1 cellular context compared by ENCODE assay signal in genomic region chr20:31664696-31665354, GRCh38.
TF ChIP-seq lines count a peak whose summit lies in the region.

No MANE protein-coding gene starts in this region.

TF ChIP-seq in HepG2, 621 proteins besides CTCF, POLR2A, EP300 and RAD21 (continued from another document and continues in another):
- TF ChIP-seq IKZF5 (CRISPR knock-in tag; IDR thresholded peaks at IDR 0.05) = no peak
- no peak for TF ChIP-seq U2AF1 (optimal IDR thresholded peaks at IDR 0.05; ENCODE audit: low read depth, low read length)
- no peak; the same call in 1 of the 2 replicates for TF ChIP-seq SPEN (CRISPR knock-in tag; IDR thresholded peaks at IDR 0.05; ENCODE audit: low read depth)
- TF ChIP-seq ZSCAN12 (CRISPR knock-in tag; IDR thresholded peaks at IDR 0.05) = 0 out of 2 replicates have a peak, but pooled peaks have one; percentile 56
- no peak for TF ChIP-seq KDM6A (CRISPR knock-in tag; IDR thresholded peaks at IDR 0.05; ENCODE audit: low read depth)
- no peak for TF ChIP-seq CBX1 (IDR thresholded peaks at IDR 0.05; ENCODE audit: low read depth)
- TF ChIP-seq ZBTB2 (CRISPR knock-in tag; IDR thresholded peaks at IDR 0.05; ENCODE audit: low read depth) = 0 out of 2 replicates have a peak, but pooled peaks have one; percentile 3
- no peak for TF ChIP-seq ZNF367 (CRISPR knock-in tag; IDR thresholded peaks at IDR 0.05; ENCODE audit: borderline replicate concordance)
- no peak for TF ChIP-seq ATRX (CRISPR knock-in tag; IDR thresholded peaks at IDR 0.05; ENCODE audit: borderline replicate concordance)
- TF ChIP-seq, protein P1, sequence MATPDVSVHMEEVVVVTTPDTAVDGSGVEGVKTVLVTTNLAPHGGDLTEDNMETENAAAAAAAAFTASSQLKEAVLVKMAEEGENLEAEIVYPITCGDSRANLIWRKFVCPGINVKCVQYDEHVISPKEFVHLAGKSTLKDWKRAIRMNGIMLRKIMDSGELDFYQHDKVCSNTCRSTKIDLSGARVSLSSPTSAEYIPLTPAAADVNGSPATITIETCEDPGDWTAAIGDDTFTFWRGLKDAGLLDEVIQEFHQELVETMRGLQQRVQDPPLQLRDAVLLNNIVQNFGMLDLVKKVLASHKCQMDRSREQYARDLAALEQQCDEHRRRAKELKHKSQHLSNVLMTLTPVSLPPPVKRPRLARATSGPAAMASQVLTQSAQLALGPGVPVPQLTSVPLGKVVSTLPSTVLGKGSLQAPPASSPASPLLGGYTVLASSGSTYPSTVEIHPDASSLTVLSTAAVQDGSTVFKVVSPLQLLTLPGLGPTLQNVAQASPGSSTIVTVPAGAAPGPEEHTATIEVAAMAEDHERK (CRISPR knock-in tag; IDR thresholded peaks at IDR 0.05; ENCODE audit: low read depth) = no peak
- TF ChIP-seq ZNF275 (CRISPR knock-in tag; IDR thresholded peaks at IDR 0.05; ENCODE audit: borderline replicate concordance) = 0 out of 2 replicates have a peak, but pooled peaks have one; percentile 23
- TF ChIP-seq TBP (CRISPR knock-in tag; IDR thresholded peaks at IDR 0.05) = no peak
- TF ChIP-seq, protein P2, sequence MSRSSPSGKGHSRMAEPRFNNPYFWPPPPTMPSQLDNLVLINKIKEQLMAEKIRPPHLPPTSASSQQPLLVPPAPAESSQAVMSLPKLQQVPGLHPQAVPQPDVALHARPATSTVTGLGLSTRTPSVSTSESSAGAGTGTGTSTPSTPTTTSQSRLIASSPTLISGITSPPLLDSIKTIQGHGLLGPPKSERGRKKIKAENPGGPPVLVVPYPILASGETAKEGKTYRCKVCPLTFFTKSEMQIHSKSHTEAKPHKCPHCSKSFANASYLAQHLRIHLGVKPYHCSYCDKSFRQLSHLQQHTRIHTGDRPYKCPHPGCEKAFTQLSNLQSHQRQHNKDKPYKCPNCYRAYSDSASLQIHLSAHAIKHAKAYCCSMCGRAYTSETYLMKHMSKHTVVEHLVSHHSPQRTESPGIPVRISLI (CRISPR knock-in tag; IDR thresholded peaks at IDR 0.05; ENCODE audit: borderline replicate concordance) = 0 out of 2 replicates have a peak, but pooled peaks have one; percentile 0
- no peak for TF ChIP-seq E2F5 (CRISPR knock-in tag; conservative IDR thresholded peaks at IDR 0.05)
- TF ChIP-seq SP5 (CRISPR knock-in tag; IDR thresholded peaks at IDR 0.05; ENCODE audit: borderline replicate concordance, low read depth) = no peak
- TF ChIP-seq, protein P3, sequence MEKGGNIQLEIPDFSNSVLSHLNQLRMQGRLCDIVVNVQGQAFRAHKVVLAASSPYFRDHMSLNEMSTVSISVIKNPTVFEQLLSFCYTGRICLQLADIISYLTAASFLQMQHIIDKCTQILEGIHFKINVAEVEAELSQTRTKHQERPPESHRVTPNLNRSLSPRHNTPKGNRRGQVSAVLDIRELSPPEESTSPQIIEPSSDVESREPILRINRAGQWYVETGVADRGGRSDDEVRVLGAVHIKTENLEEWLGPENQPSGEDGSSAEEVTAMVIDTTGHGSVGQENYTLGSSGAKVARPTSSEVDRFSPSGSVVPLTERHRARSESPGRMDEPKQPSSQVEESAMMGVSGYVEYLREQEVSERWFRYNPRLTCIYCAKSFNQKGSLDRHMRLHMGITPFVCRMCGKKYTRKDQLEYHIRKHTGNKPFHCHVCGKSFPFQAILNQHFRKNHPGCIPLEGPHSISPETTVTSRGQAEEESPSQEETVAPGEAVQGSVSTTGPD (CRISPR knock-in tag; IDR thresholded peaks at IDR 0.05) = no peak; the same call in 1 of the 2 replicates
- TF ChIP-seq ZNF496 (CRISPR knock-in tag; IDR thresholded peaks at IDR 0.05; ENCODE audit: insufficient replicate concordance) = no peak
- no peak for TF ChIP-seq SIX1 (CRISPR knock-in tag; IDR thresholded peaks at IDR 0.05; ENCODE audit: borderline replicate concordance)
- TF ChIP-seq GATAD1 (CRISPR knock-in tag; IDR thresholded peaks at IDR 0.05) = no peak
- no peak for TF ChIP-seq NR2C2 (CRISPR knock-in tag; IDR thresholded peaks at IDR 0.05; ENCODE audit: borderline replicate concordance)
- TF ChIP-seq JUNB (CRISPR knock-in tag; IDR thresholded peaks at IDR 0.05; ENCODE audit: borderline replicate concordance) = no peak
- TF ChIP-seq MAZ (IDR thresholded peaks at IDR 0.05; ENCODE audit: borderline replicate concordance, low read depth, low read length) = no peak
- no peak for TF ChIP-seq MAZ (CRISPR knock-in tag; IDR thresholded peaks at IDR 0.05; ENCODE audit: low read depth)
- TF ChIP-seq ZBTB39 (CRISPR knock-in tag; IDR thresholded peaks at IDR 0.05) = 0 out of 2 replicates have a peak, but pooled peaks have one; percentile 17
- no peak for TF ChIP-seq DNMT3B (CRISPR knock-in tag; conservative IDR thresholded peaks at IDR 0.05)
- no peak for TF ChIP-seq NKX3-1 (CRISPR knock-in tag; IDR thresholded peaks at IDR 0.05)
- no peak for TF ChIP-seq ZNF329 (CRISPR knock-in tag; IDR thresholded peaks at IDR 0.05; ENCODE audit: low read depth)
- TF ChIP-seq ARID4A (CRISPR knock-in tag; IDR thresholded peaks at IDR 0.05; ENCODE audit: borderline replicate concordance) = no peak
- TF ChIP-seq CC2D1A (CRISPR knock-in tag; IDR thresholded peaks at IDR 0.05) = no peak
- no peak; the same call in 1 of the 2 replicates for TF ChIP-seq ZNF431 (CRISPR knock-in tag; IDR thresholded peaks at IDR 0.05; ENCODE audit: borderline replicate concordance, low read depth)
- TF ChIP-seq RFXAP (CRISPR knock-in tag; IDR thresholded peaks at IDR 0.05; ENCODE audit: borderline replicate concordance) = no peak
- TF ChIP-seq, protein P4, sequence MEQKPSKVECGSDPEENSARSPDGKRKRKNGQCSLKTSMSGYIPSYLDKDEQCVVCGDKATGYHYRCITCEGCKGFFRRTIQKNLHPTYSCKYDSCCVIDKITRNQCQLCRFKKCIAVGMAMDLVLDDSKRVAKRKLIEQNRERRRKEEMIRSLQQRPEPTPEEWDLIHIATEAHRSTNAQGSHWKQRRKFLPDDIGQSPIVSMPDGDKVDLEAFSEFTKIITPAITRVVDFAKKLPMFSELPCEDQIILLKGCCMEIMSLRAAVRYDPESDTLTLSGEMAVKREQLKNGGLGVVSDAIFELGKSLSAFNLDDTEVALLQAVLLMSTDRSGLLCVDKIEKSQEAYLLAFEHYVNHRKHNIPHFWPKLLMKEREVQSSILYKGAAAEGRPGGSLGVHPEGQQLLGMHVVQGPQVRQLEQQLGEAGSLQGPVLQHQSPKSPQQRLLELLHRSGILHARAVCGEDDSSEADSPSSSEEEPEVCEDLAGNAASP (CRISPR knock-in tag; IDR thresholded peaks at IDR 0.05; ENCODE audit: borderline replicate concordance) = no peak
- TF ChIP-seq POGK (CRISPR knock-in tag; conservative IDR thresholded peaks at IDR 0.05) = no peak
- 0 out of 2 replicates have a peak, but pooled peaks have one; percentile 23 for TF ChIP-seq ZNF232 (CRISPR knock-in tag; IDR thresholded peaks at IDR 0.05; ENCODE audit: borderline replicate concordance)
- no peak for TF ChIP-seq HHEX (CRISPR knock-in tag; IDR thresholded peaks at IDR 0.05)
- TF ChIP-seq ISX (CRISPR knock-in tag; conservative IDR thresholded peaks at IDR 0.05) = peak; percentile 23; the same call in 1 of the 2 replicates
- TF ChIP-seq NR2F6 (IDR thresholded peaks at IDR 0.05) = no peak
- no peak for TF ChIP-seq NR2F6 (CRISPR knock-in tag; IDR thresholded peaks at IDR 0.05)
- TF ChIP-seq, protein P5, sequence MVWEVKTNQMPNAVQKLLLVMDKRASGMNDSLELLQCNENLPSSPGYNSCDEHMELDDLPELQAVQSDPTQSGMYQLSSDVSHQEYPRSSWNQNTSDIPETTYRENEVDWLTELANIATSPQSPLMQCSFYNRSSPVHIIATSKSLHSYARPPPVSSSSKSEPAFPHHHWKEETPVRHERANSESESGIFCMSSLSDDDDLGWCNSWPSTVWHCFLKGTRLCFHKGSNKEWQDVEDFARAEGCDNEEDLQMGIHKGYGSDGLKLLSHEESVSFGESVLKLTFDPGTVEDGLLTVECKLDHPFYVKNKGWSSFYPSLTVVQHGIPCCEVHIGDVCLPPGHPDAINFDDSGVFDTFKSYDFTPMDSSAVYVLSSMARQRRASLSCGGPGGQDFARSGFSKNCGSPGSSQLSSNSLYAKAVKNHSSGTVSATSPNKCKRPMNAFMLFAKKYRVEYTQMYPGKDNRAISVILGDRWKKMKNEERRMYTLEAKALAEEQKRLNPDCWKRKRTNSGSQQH (CRISPR knock-in tag; IDR thresholded peaks at IDR 0.05; ENCODE audit: low read depth) = no peak
- no peak for TF ChIP-seq ZNF30 (CRISPR knock-in tag; IDR thresholded peaks at IDR 0.05)
